Comparison of ENCODE assay signal across 1 cellular context in genomic region chr18:7568426-7568825, GRCh38.
TF ChIP-seq lines count a peak whose summit lies in the region.

No MANE protein-coding gene starts in this region.

TF ChIP-seq in HepG2, 621 proteins besides CTCF, POLR2A, EP300 and RAD21 (continued from another document):
- no peak for TF ChIP-seq FOXO4 (CRISPR knock-in tag; conservative IDR thresholded peaks at IDR 0.05)
- no peak for TF ChIP-seq ZNF431 (CRISPR knock-in tag; IDR thresholded peaks at IDR 0.05; ENCODE audit: borderline replicate concordance, low read depth)
- peak; percentile 11 for TF ChIP-seq HNRNPLL (IDR thresholded peaks at IDR 0.05; ENCODE audit: low read depth, low read length, poor library complexity, severe bottlenecking)
- TF ChIP-seq U2AF1 (optimal IDR thresholded peaks at IDR 0.05; ENCODE audit: low read depth, low read length) = no peak
- TF ChIP-seq BRD4 (CRISPR knock-in tag; IDR thresholded peaks at IDR 0.05) = no peak
- no peak for TF ChIP-seq ZNF883 (CRISPR knock-in tag; IDR thresholded peaks at IDR 0.05; ENCODE audit: not compliant biosample characterization)
- TF ChIP-seq, protein P1, sequence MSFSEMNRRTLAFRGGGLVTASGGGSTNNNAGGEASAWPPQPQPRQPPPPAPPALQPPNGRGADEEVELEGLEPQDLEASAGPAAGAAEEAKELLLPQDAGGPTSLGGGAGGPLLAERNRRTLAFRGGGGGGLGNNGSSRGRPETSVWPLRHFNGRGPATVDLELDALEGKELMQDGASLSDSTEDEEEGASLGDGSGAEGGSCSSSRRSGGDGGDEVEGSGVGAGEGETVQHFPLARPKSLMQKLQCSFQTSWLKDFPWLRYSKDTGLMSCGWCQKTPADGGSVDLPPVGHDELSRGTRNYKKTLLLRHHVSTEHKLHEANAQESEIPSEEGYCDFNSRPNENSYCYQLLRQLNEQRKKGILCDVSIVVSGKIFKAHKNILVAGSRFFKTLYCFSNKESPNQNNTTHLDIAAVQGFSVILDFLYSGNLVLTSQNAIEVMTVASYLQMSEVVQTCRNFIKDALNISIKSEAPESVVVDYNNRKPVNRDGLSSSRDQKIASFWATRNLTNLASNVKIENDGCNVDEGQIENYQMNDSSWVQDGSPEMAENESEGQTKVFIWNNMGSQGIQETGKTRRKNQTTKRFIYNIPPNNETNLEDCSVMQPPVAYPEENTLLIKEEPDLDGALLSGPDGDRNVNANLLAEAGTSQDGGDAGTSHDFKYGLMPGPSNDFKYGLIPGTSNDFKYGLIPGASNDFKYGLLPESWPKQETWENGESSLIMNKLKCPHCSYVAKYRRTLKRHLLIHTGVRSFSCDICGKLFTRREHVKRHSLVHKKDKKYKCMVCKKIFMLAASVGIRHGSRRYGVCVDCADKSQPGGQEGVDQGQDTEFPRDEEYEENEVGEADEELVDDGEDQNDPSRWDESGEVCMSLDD (CRISPR knock-in tag; IDR thresholded peaks at IDR 0.05; ENCODE audit: borderline replicate concordance) = 0 out of 2 replicates have a peak, but pooled peaks have one; percentile 34
- TF ChIP-seq NONO (IDR thresholded peaks at IDR 0.05) = no peak
- 0 out of 2 replicates have a peak, but pooled peaks have one; percentile 52 for TF ChIP-seq NONO (CRISPR knock-in tag; conservative IDR thresholded peaks at IDR 0.05)
- peak; percentile 86 for TF ChIP-seq KMT2A (CRISPR knock-in tag; IDR thresholded peaks at IDR 0.05)
- no peak for TF ChIP-seq MLXIP (CRISPR knock-in tag; IDR thresholded peaks at IDR 0.05; ENCODE audit: borderline replicate concordance)
- TF ChIP-seq HNF4G (IDR thresholded peaks at IDR 0.05; ENCODE audit: borderline replicate concordance, low read depth, low read length) = no peak
- no peak for TF ChIP-seq HNF4G (CRISPR knock-in tag; IDR thresholded peaks at IDR 0.05; ENCODE audit: borderline replicate concordance, low read depth)
- TF ChIP-seq MTA1 (CRISPR knock-in tag; IDR thresholded peaks at IDR 0.05; ENCODE audit: borderline replicate concordance) = 0 out of 2 replicates have a peak, but pooled peaks have one; percentile 56
- TF ChIP-seq ZBTB37 (CRISPR knock-in tag; IDR thresholded peaks at IDR 0.05) = no peak
- TF ChIP-seq, protein P2, sequence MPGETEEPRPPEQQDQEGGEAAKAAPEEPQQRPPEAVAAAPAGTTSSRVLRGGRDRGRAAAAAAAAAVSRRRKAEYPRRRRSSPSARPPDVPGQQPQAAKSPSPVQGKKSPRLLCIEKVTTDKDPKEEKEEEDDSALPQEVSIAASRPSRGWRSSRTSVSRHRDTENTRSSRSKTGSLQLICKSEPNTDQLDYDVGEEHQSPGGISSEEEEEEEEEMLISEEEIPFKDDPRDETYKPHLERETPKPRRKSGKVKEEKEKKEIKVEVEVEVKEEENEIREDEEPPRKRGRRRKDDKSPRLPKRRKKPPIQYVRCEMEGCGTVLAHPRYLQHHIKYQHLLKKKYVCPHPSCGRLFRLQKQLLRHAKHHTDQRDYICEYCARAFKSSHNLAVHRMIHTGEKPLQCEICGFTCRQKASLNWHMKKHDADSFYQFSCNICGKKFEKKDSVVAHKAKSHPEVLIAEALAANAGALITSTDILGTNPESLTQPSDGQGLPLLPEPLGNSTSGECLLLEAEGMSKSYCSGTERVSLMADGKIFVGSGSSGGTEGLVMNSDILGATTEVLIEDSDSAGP (CRISPR knock-in tag; IDR thresholded peaks at IDR 0.05; ENCODE audit: borderline replicate concordance) = peak; percentile 39; the same call in 1 of the 2 replicates
- TF ChIP-seq MED1 (CRISPR knock-in tag; IDR thresholded peaks at IDR 0.05) = peak; percentile 46; the same call in 1 of the 2 replicates
- no peak for TF ChIP-seq ZNF3 (CRISPR knock-in tag; IDR thresholded peaks at IDR 0.05)
- peak; percentile 56; the same call in 1 of the 2 replicates for TF ChIP-seq MXD4 (CRISPR knock-in tag; IDR thresholded peaks at IDR 0.05)
- TF ChIP-seq, protein P3, sequence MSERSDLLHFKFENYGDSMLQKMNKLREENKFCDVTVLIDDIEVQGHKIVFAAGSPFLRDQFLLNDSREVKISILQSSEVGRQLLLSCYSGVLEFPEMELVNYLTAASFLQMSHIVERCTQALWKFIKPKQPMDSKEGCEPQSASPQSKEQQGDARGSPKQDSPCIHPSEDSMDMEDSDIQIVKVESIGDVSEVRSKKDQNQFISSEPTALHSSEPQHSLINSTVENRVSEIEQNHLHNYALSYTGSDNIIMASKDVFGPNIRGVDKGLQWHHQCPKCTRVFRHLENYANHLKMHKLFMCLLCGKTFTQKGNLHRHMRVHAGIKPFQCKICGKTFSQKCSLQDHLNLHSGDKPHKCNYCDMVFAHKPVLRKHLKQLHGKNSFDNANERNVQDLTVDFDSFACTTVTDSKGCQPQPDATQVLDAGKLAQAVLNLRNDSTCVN (CRISPR knock-in tag; IDR thresholded peaks at IDR 0.05; ENCODE audit: borderline replicate concordance) = no peak
- TF ChIP-seq ZNF788 (CRISPR knock-in tag; IDR thresholded peaks at IDR 0.05; ENCODE audit: borderline replicate concordance) = no peak
- TF ChIP-seq ZFYVE20 (CRISPR knock-in tag; IDR thresholded peaks at IDR 0.05; ENCODE audit: borderline replicate concordance, low read depth) = peak; percentile 37; the same call in 1 of the 2 replicates
- no peak for TF ChIP-seq DZIP1 (CRISPR knock-in tag; IDR thresholded peaks at IDR 0.05)
- peak; percentile 49; the same call in 1 of the 2 replicates for TF ChIP-seq ZBTB2 (CRISPR knock-in tag; IDR thresholded peaks at IDR 0.05; ENCODE audit: low read depth)
- 0 out of 2 replicates have a peak, but pooled peaks have one; percentile 45 for TF ChIP-seq TERF1 (CRISPR knock-in tag; IDR thresholded peaks at IDR 0.05)
- TF ChIP-seq RARA (CRISPR knock-in tag; IDR thresholded peaks at IDR 0.05) = no peak
- TF ChIP-seq KAT2B (IDR thresholded peaks at IDR 0.05; ENCODE audit: borderline replicate concordance, low read depth, low read length) = no peak
- peak; percentile 56 for TF ChIP-seq ZNF687 (CRISPR knock-in tag; IDR thresholded peaks at IDR 0.05)
- TF ChIP-seq XRCC5 (optimal IDR thresholded peaks at IDR 0.05; ENCODE audit: low read length) = no peak
- peak; percentile 50; the same call in 1 of the 2 replicates for TF ChIP-seq ZC3H13 (CRISPR knock-in tag; IDR thresholded peaks at IDR 0.05)
